Comparison of ENCODE assay signal across 10 cellular contexts in genomic region chr19:3990815-3991117, GRCh38. TPM values are rescaled to one million over a fixed set of nuclear protein-coding genes. Genes with fewer than 3 reads are reported as not detected.
DNase-seq lines count a peak whose midpoint lies in the region; ATAC-seq, FAIRE-seq and TF ChIP-seq lines count a peak whose summit lies in the region.
"Had no signal": no experiment of that assay in that cellular context is flagged by ENCODE, and none has a peak within 500 bp of the region (broad histone marks: within the 10 kb centered on the region; RNA-seq: fewer than 3 reads in every experiment).

No MANE protein-coding gene starts in this region.

- H3K27me3 Mint-ChIP-seq in stimulated activated naive CD8-positive, alpha-beta T cell treated with anti-CD3 and anti-CD28 coated beads, Interleukin-15, Interleukin-2, amounts not matched to agents 100 ng/mL and 50 ng/mL, for 24 hours = no peaks in the 10 kb centered on the region
- H3K27me3 Mint-ChIP-seq in activated B cell treated with CpG ODN at 0.5 μM for 24 hours = no peaks in the 10 kb centered on the region

- H2AFZ ChIP-seq in keratinocyte (ENCODE audit: control insufficient read depth, low read length) = peak overlapping the region; percentile 4

- H3K4me2 ChIP-seq in keratinocyte (ENCODE audit: control insufficient read depth, extremely low read depth, insufficient read depth, low read depth, low read length) = no peak overlapping the region

- CTCF ChIA-PET in activated B cell treated with CpG ODN at 0.5 μM for 24 hours (lab: Charles Lee) = interaction anchor here (1.0 kb wide), 1 partner anchor 149 kb away, joined by 6 read pairs; no protein-coding TSS in a partner anchor

- dilution Hi-C loops in keratinocyte (cut with MboI; ENCODE audit: extremely low pct_ligation_motif_present, low sequenced_read_pairs) = no loop called here

- intact Hi-C loops in activated B cell treated with CpG ODN at 0.5 μM for 24 hours (cut with micrococcal nuclease) = loop anchor here (1.0 kb wide), 1 partner anchor 17 kb away; the partner anchor contains the start of gene PIAS4

- no peaks in the 10 kb centered on the region for H3K79me2 ChIP-seq in keratinocyte (ENCODE audit: control insufficient read depth, insufficient read depth, low read length)

- DNase-seq in stimulated activated naive CD8-positive, alpha-beta T cell treated with anti-CD3 and anti-CD28 coated beads, Interleukin-15, Interleukin-2, amounts not matched to agents 100 U/mL and 50 U/mL, for 24 hours = no peak
- DNase-seq in activated B cell treated with CpG ODN at 0.5 μM for 24 hours (no peak), keratinocyte (ENCODE audit: low read depth, low spot score) (no peak), anterior cingulate cortex (lab: John Stamatoyannopoulos, UW) (no peak), OCI-M1 (lab: John Stamatoyannopoulos, UW) (no peak), coronary artery (ENCODE audit: low spot score) (no peak)
- DNase-seq: cortex of kidney had no signal

- H3K9me1 ChIP-seq in keratinocyte (ENCODE audit: control insufficient read depth, extremely low read depth, insufficient read depth, low read length) = no peaks in the 10 kb centered on the region

- H3K9ac ChIP-seq in keratinocyte (ENCODE audit: control insufficient read depth, extremely low read depth, insufficient read depth, low read length) = no peak overlapping the region

- H3K9me3 ChIP-seq in keratinocyte (ENCODE audit: control insufficient read depth, low read depth, low read length) = no peaks in the 10 kb centered on the region

- no peak for ATAC-seq in stimulated activated naive CD8-positive, alpha-beta T cell treated with anti-CD3 and anti-CD28 coated beads, Interleukin-15, Interleukin-2, amounts not matched to agents 100 U/mL and 50 U/mL, for 24 hours
- no peak for ATAC-seq in activated B cell treated with CpG ODN at 0.5 μM for 24 hours (ENCODE audit: low read depth)
- no peak for ATAC-seq in GM18867 (IDR thresholded peaks at IDR 0.05; ENCODE audit: unreplicated experiment)

- H3K36me3 ChIP-seq in keratinocyte (ENCODE audit: control insufficient read depth in 2 of 2, extremely low read depth in 1 of 2, insufficient read depth in 2 of 2, low read length in 2 of 2) = no peaks in the 10 kb centered on the region

- no peak for FAIRE-seq in keratinocyte (lab: Jason Lieb, UNC)

- peaks cover 19% of the 10 kb centered on the region for H3K4me1 ChIP-seq in keratinocyte (ENCODE audit: control insufficient read depth, extremely low read depth, insufficient read depth, low read length)

- peak overlapping the region; percentile 87 for H3K27ac Mint-ChIP-seq in stimulated activated naive CD8-positive, alpha-beta T cell treated with anti-CD3 and anti-CD28 coated beads, Interleukin-15, Interleukin-2, amounts not matched to agents 100 ng/mL and 50 ng/mL, for 24 hours
- H3K27ac Mint-ChIP-seq in activated B cell treated with CpG ODN at 0.5 μM for 24 hours = peak overlapping the region; percentile 46

- H3K4me3 Mint-ChIP-seq in stimulated activated naive CD8-positive, alpha-beta T cell treated with anti-CD3 and anti-CD28 coated beads, Interleukin-15, Interleukin-2, amounts not matched to agents 100 ng/mL and 50 ng/mL, for 24 hours = peak overlapping the region; percentile 38
- H3K4me3 Mint-ChIP-seq in activated B cell treated with CpG ODN at 0.5 μM for 24 hours = peak overlapping the region; percentile 55

- peaks cover 4% of the 10 kb centered on the region for H3K9me3 Mint-ChIP-seq in stimulated activated naive CD8-positive, alpha-beta T cell treated with anti-CD3 and anti-CD28 coated beads, Interleukin-15, Interleukin-2, amounts not matched to agents 100 ng/mL and 50 ng/mL, for 24 hours
- no peaks in the 10 kb centered on the region for H3K9me3 Mint-ChIP-seq in activated B cell treated with CpG ODN at 0.5 μM for 24 hours

- H4K20me1 ChIP-seq in keratinocyte (ENCODE audit: control insufficient read depth, extremely low read depth, insufficient read depth, low read length) = peaks cover 6% of the 10 kb centered on the region

- no peak overlapping the region for H3K27ac ChIP-seq in keratinocyte (ENCODE audit: control insufficient read depth, insufficient read depth, low read length)
- no peak overlapping the region for H3K27ac ChIP-seq in coronary artery

- H3K27me3 ChIP-seq in keratinocyte (ENCODE audit: control insufficient read depth, extremely low read depth, insufficient read depth, low read length) = no peaks in the 10 kb centered on the region

- H3K4me1 Mint-ChIP-seq in stimulated activated naive CD8-positive, alpha-beta T cell treated with anti-CD3 and anti-CD28 coated beads, Interleukin-15, Interleukin-2, amounts not matched to agents 100 ng/mL and 50 ng/mL, for 24 hours (ENCODE audit: low read depth) = peaks cover 36% of the 10 kb centered on the region
- H3K4me1 Mint-ChIP-seq in activated B cell treated with CpG ODN at 0.5 μM for 24 hours = peaks cover 35% of the 10 kb centered on the region

- no peak for TF ChIP-seq CTCF in activated B cell treated with CpG ODN at 0.5 μM for 24 hours (IDR thresholded peaks at IDR 0.05)
- TF ChIP-seq CTCF in keratinocyte (optimal IDR thresholded peaks at IDR 0.05 in 1 of 3, IDR thresholded peaks at IDR 0.05 in 1 of 3, conservative IDR thresholded peaks at IDR 0.05 in 1 of 3; ENCODE audit: extremely low read depth in 1 of 3, insufficient read depth in 2 of 3, low read length in 3 of 3) = no peak
- TF ChIP-seq CTCF in coronary artery (IDR thresholded peaks at IDR 0.05) = no peak

- H3K4me3 ChIP-seq in keratinocyte (ENCODE audit: control insufficient read depth in 2 of 3, extremely low read depth in 1 of 3, insufficient read depth in 2 of 3, low read depth in 1 of 3, low read length in 3 of 3) = no peak overlapping the region
- no peak overlapping the region for H3K4me3 ChIP-seq in coronary artery

- POLR2A ChIA-PET in activated B cell treated with CpG ODN at 0.5 μM for 24 hours (lab: Charles Lee) = interaction anchor here (1.0 to 2.1 kb wide), 7 partner anchors 10 to 256 kb away, joined by 3 to 12 read pairs (median 6); partner anchors contain the start of genes MRPL54, PIAS4 and YJU2

- no peaks in the 10 kb centered on the region for H3K36me3 Mint-ChIP-seq in stimulated activated naive CD8-positive, alpha-beta T cell treated with anti-CD3 and anti-CD28 coated beads, Interleukin-15, Interleukin-2, amounts not matched to agents 100 ng/mL and 50 ng/mL, for 24 hours (ENCODE audit: low read depth)
- peaks cover 2% of the 10 kb centered on the region for H3K36me3 Mint-ChIP-seq in activated B cell treated with CpG ODN at 0.5 μM for 24 hours (ENCODE audit: low read depth)

RNA-seq across cellular contexts. Expression of gene EEF2, which starts 5.5 kb away (rescaled TPM):
- 2,958 and 3,229 TPM in 2 replicates for total RNA-seq in activated B cell treated with CpG ODN at 0.5 μM for 24 hours
- 884 to 1,193 TPM (median 1,022 TPM) in 3 replicates for polyA plus RNA-seq in keratinocyte
- polyA plus RNA-seq in keratinocyte (2011; ENCODE audit: low read depth) = 6,584 TPM
- 621 and 1,440 TPM in 2 replicates for polyA plus RNA-seq in keratinocyte (2011; cell fraction: cytosol; rRNA removed)
- polyA plus RNA-seq in keratinocyte (2011; cell fraction: nucleus; rRNA removed) = 422 and 581 TPM in 2 replicates
- 2,384 and 2,702 TPM in 2 replicates for polyA plus RNA-seq in keratinocyte (2012; ENCODE audit: low replicate concordance)
- 880 to 1,449 TPM (median 1,221 TPM) in 3 replicates for polyA minus RNA-seq in keratinocyte
- polyA minus RNA-seq in keratinocyte (2011; cell fraction: cytosol; rRNA and poly(A)+ RNA removed) = 2,791 TPM
- polyA minus RNA-seq in keratinocyte (2011; cell fraction: nucleus; rRNA and poly(A)+ RNA removed) = 560 and 618 TPM in 2 replicates

RNA-seq across cellular contexts. Expression of gene PIAS4, which starts 16.8 kb away (rescaled TPM):
- total RNA-seq in activated B cell treated with CpG ODN at 0.5 μM for 24 hours = 36.4 and 37.2 TPM in 2 replicates
- 6.1 to 11.4 TPM (median 7.5 TPM) in 3 replicates for polyA plus RNA-seq in keratinocyte
- 18.7 TPM for polyA plus RNA-seq in keratinocyte (2011; ENCODE audit: low read depth)
- polyA plus RNA-seq in keratinocyte (2011; cell fraction: cytosol; rRNA removed) = 6.4 and 13.1 TPM in 2 replicates
- polyA plus RNA-seq in keratinocyte (2011; cell fraction: nucleus; rRNA removed) = 12.7 and 17.1 TPM in 2 replicates
- 20.0 and 20.7 TPM in 2 replicates for polyA plus RNA-seq in keratinocyte (2012; ENCODE audit: low replicate concordance)
- 7.4 to 42.2 TPM (median 7.6 TPM) in 3 replicates for polyA minus RNA-seq in keratinocyte
- polyA minus RNA-seq in keratinocyte (2011; cell fraction: cytosol; rRNA and poly(A)+ RNA removed) = 7.7 TPM
- polyA minus RNA-seq in keratinocyte (2011; cell fraction: nucleus; rRNA and poly(A)+ RNA removed) = 8.4 and 9.0 TPM in 2 replicates

RNA-seq across cellular contexts. Expression of gene DAPK3, which starts 19.9 kb away (rescaled TPM):
- total RNA-seq in activated B cell treated with CpG ODN at 0.5 μM for 24 hours = 37.5 and 42.2 TPM in 2 replicates
- polyA plus RNA-seq in keratinocyte = 57.3 to 94.7 TPM (median 60.8 TPM) in 3 replicates
- polyA plus RNA-seq in keratinocyte (2011; ENCODE audit: low read depth) = 89.3 TPM
- polyA plus RNA-seq in keratinocyte (2011; cell fraction: cytosol; rRNA removed) = 60.2 and 106 TPM in 2 replicates
- polyA plus RNA-seq in keratinocyte (2011; cell fraction: nucleus; rRNA removed) = 129 and 173 TPM in 2 replicates
- polyA plus RNA-seq in keratinocyte (2012; ENCODE audit: low replicate concordance) = 70.8 and 89.7 TPM in 2 replicates
- 48.0 to 162 TPM (median 77.5 TPM) in 3 replicates for polyA minus RNA-seq in keratinocyte
- polyA minus RNA-seq in keratinocyte (2011; cell fraction: cytosol; rRNA and poly(A)+ RNA removed) = 104 TPM
- 78.9 and 95.9 TPM in 2 replicates for polyA minus RNA-seq in keratinocyte (2011; cell fraction: nucleus; rRNA and poly(A)+ RNA removed)

RNA-seq across cellular contexts. Expression of gene NMRK2, which starts 57.9 kb away (rescaled TPM):
- total RNA-seq in activated B cell treated with CpG ODN at 0.5 μM for 24 hours = not detected in 2 replicates
- not detected in 3 replicates for polyA plus RNA-seq in keratinocyte
- not detected for polyA plus RNA-seq in keratinocyte (2011; ENCODE audit: low read depth)
- not detected in 2 replicates for polyA plus RNA-seq in keratinocyte (2011; cell fraction: cytosol; rRNA removed)
- not detected in 2 replicates for polyA plus RNA-seq in keratinocyte (2011; cell fraction: nucleus; rRNA removed)
- 0.38 TPM in 1 of 2 replicates, not detected in the other for polyA plus RNA-seq in keratinocyte (2012; ENCODE audit: low replicate concordance)
- polyA minus RNA-seq in keratinocyte = not detected in 3 replicates
- not detected for polyA minus RNA-seq in keratinocyte (2011; cell fraction: cytosol; rRNA and poly(A)+ RNA removed)
- polyA minus RNA-seq in keratinocyte (2011; cell fraction: nucleus; rRNA and poly(A)+ RNA removed) = not detected in 2 replicates
- polyA plus RNA-seq: BJ had no signal
